Comparison of ENCODE assay signal across 15 cellular contexts in genomic region chr7:155363852-155364600, GRCh38.
DNase-seq lines count a peak whose midpoint lies in the region; ATAC-seq and TF ChIP-seq lines count a peak whose summit lies in the region.
"Had no signal": no experiment of that assay in that cellular context is flagged by ENCODE, and none has a peak within 500 bp of the region (broad histone marks: within the 10 kb centered on the region; RNA-seq: fewer than 3 reads in every experiment).

No MANE protein-coding gene starts in this region.

- no peaks in the 10 kb centered on the region for H3K9me3 ChIP-seq in DOHH2 (ENCODE audit: control insufficient read depth, insufficient read depth, low read length)
- no peaks in the 10 kb centered on the region for H3K9me3 ChIP-seq in HCT116 (ENCODE audit: control insufficient read depth in 1 of 2, insufficient read depth in 1 of 2, low read depth in 1 of 2, low read length in 2 of 2)
- H3K9me3 ChIP-seq in PC-3 (ENCODE audit: low read length): no peaks in the 10 kb centered on the region
- H3K9me3 ChIP-seq: suprapubic skin had no signal

- no peak for TF ChIP-seq RAD21 in HCT116 (IDR thresholded peaks at IDR 0.05; ENCODE audit: low read depth)

- DNase-seq in HCT116 (ENCODE audit: low read depth, low spot score) (no peak), PC-3 (no peak), naive B cell (no peak), medulla oblongata (ENCODE audit: extremely low spot score) (no peak)
- DNase-seq: activated CD4-positive, alpha-beta T cell treated with anti-CD3 and anti-CD28 coated beads, Interleukin-2, amount 10 ng/mL, durations not matched to agents 7 days and 5 days; activated T-cell treated with anti-CD3 and anti-CD28 coated beads, Interleukin-2, amount 50 U/mL, for 48 hours; cerebellar nuclear complex; GOT3; NCI-H510A; T-helper 9 cell had no signal

- TF ChIP-seq POLR2A in HCT116 (IDR thresholded peaks at IDR 0.05; ENCODE audit: borderline replicate concordance, extremely low read depth, insufficient read depth, insufficient read length): no peak

- RAD21 ChIA-PET in HCT116 (lab: Charles Lee; ENCODE audit: low non-redundant PET in 1 of 2, low total read pairs in 2 of 2, uncharacterized antibody in 2 of 2, unreplicated experiment in 2 of 2): no interaction called here

- ATAC-seq in HCT116: peak; percentile 52; the same call in 1 of the 2 replicates
- ATAC-seq in PC-3: peak; percentile 43; the same call in 1 of the 2 replicates
- peak; percentile 35 to 36 for ATAC-seq in naive B cell (ENCODE audit: low read depth in 2 of 2)
- no peak for ATAC-seq in HG03097 (IDR thresholded peaks at IDR 0.05; ENCODE audit: low FRiP score, unreplicated experiment)
- ATAC-seq in HG03108 (IDR thresholded peaks at IDR 0.05; ENCODE audit: unreplicated experiment): no peak

- peak overlapping the region; percentile 12; the same call in 1 of the 2 replicates for H3K4me2 ChIP-seq in DOHH2 (ENCODE audit: low read length)
- H3K4me2 ChIP-seq in HCT116 (ENCODE audit: low read length): no peak overlapping the region
- no peak overlapping the region for H3K4me2 ChIP-seq in PC-3 (ENCODE audit: low read length)

- no peak overlapping the region for H3K9ac ChIP-seq in HCT116 (ENCODE audit: low read length)
- no peak overlapping the region for H3K9ac ChIP-seq in PC-3 (ENCODE audit: low read length)

- CTCF ChIA-PET in HCT116 (lab: Charles Lee): interaction anchor here (0.9 to 2.0 kb wide), 2 partner anchors 7 to 16 kb away, joined by 3 to 4 read pairs; no protein-coding TSS in a partner anchor
- CTCF ChIA-PET in PC-3 (lab: Charles Lee): no interaction called here

- peaks cover 33% of the 10 kb centered on the region for H3K27me3 ChIP-seq in DOHH2 (ENCODE audit: control insufficient read depth, low read length)
- no peaks in the 10 kb centered on the region for H3K27me3 ChIP-seq in HCT116 (ENCODE audit: insufficient read depth, low read length)
- H3K27me3 ChIP-seq in PC-3 (ENCODE audit: low read length): peaks cover 54% of the 10 kb centered on the region

- TF ChIP-seq CTCF in DOHH2 (IDR thresholded peaks at IDR 0.05; ENCODE audit: low read depth, low read length, poor library complexity, severe bottlenecking) (peak; percentile 67), HCT116 (IDR thresholded peaks at IDR 0.05 in 2 of 3, conservative IDR thresholded peaks at IDR 0.05 in 1 of 3; ENCODE audit: borderline replicate concordance in 1 of 3, insufficient read depth in 1 of 3, low read depth in 2 of 3, low read length in 2 of 3) (0 out of 6 replicates have a peak, but pooled peaks of 1 of the 3 experiments have one; percentile 7), PC-3 (conservative IDR thresholded peaks at IDR 0.05; ENCODE audit: low read depth, low read length) (0 out of 2 replicates have a peak, but pooled peaks have one; percentile 32)

- peaks cover 51 to 57% (median 54%) of the 10 kb centered on the region in 3 donors for H3K4me1 Mint-ChIP-seq in naive B cell
- H3K4me1 Mint-ChIP-seq: activated CD4-positive, alpha-beta T cell treated with anti-CD3 and anti-CD28 coated beads, Interleukin-2, amount 10 ng/mL, durations not matched to agents 7 days and 5 days had no signal

- BruUV-seq in HCT116 (replicated peaks; lab: Mats Ljungman, UMichigan) (no TSS peak), PC-3 (replicated peaks; lab: Mats Ljungman, UMichigan) (no TSS peak)

- no peaks in the 10 kb centered on the region for H3K79me2 ChIP-seq in DOHH2 (ENCODE audit: control insufficient read depth, low read length)
- H3K79me2 ChIP-seq in HCT116 (ENCODE audit: insufficient read depth, low read length): no peaks in the 10 kb centered on the region
- no peaks in the 10 kb centered on the region for H3K79me2 ChIP-seq in PC-3 (ENCODE audit: low read length)

- no peaks in the 10 kb centered on the region for H3K36me3 Mint-ChIP-seq in naive B cell

- intact Hi-C loops in HCT116 (cut with micrococcal nuclease) (no loop called here), PC-3 (cut with micrococcal nuclease) (no loop called here)

- no peaks in the 10 kb centered on the region for H3K9me2 ChIP-seq in DOHH2 (replicated peaks; ENCODE audit: control insufficient read depth, low read length)
- H3K9me2 ChIP-seq in HCT116 (ENCODE audit: insufficient read depth): no peaks in the 10 kb centered on the region
- no peaks in the 10 kb centered on the region for H3K9me2 ChIP-seq in PC-3 (replicated peaks; ENCODE audit: low read length)

- H3F3A ChIP-seq in DOHH2 (ENCODE audit: control insufficient read depth, insufficient read depth) (no peaks in the 10 kb centered on the region), PC-3 (ENCODE audit: low read length, unreplicated experiment) (no peaks in the 10 kb centered on the region)

- H3K27ac ChIP-seq in DOHH2 (ENCODE audit: low read depth, low read length) (no peak overlapping the region), HCT116 (ENCODE audit: low read depth, low read length) (no peak overlapping the region), PC-3 (ENCODE audit: low read length) (no peak overlapping the region)
- H3K27ac ChIP-seq: suprapubic skin had no signal

- H2AFZ ChIP-seq in HCT116 (ENCODE audit: low read depth, low read length, poor library complexity, severe bottlenecking) (no peak overlapping the region), PC-3 (ENCODE audit: low read length) (no peak overlapping the region)

- peak overlapping the region in 4 of 6 donors; percentile 15 to 85 (median 36) for H3K27ac Mint-ChIP-seq in naive B cell
- H3K27ac Mint-ChIP-seq: activated CD4-positive, alpha-beta T cell treated with anti-CD3 and anti-CD28 coated beads, Interleukin-2, amount 10 ng/mL, durations not matched to agents 7 days and 5 days; CD4-positive, alpha-beta T cell had no signal

- H3K4me3 Mint-ChIP-seq in naive B cell: peak overlapping the region in 4 of 8 donors; percentile 16 to 73 (median 46)
- H3K4me3 Mint-ChIP-seq: activated CD4-positive, alpha-beta T cell treated with anti-CD3 and anti-CD28 coated beads, Interleukin-2, amount 10 ng/mL, durations not matched to agents 7 days and 5 days; CD4-positive, alpha-beta T cell had no signal

- H3K36me3 ChIP-seq in DOHH2 (ENCODE audit: control insufficient read depth, low read length) (no peaks in the 10 kb centered on the region), HCT116 (ENCODE audit: control insufficient read depth in 1 of 2, insufficient read depth in 2 of 2, low read length in 2 of 2) (no peaks in the 10 kb centered on the region), PC-3 (ENCODE audit: low read depth, low read length) (no peaks in the 10 kb centered on the region)
- H3K36me3 ChIP-seq: suprapubic skin had no signal

- H3K27me3 Mint-ChIP-seq in naive B cell: peaks cover 42 to 51% (median 43%) of the 10 kb centered on the region in 3 donors

- H3K9me3 Mint-ChIP-seq in naive B cell: peaks cover 0 to 2% (median 0%) of the 10 kb centered on the region in 7 donors
- H3K9me3 Mint-ChIP-seq: activated CD4-positive, alpha-beta T cell treated with anti-CD3 and anti-CD28 coated beads, Interleukin-2, amount 10 ng/mL, durations not matched to agents 7 days and 5 days; CD4-positive, alpha-beta T cell had no signal

- POLR2A ChIA-PET in HCT116 (lab: Charles Lee) (no interaction called here), PC-3 (lab: Charles Lee; ENCODE audit: unreplicated experiment) (no interaction called here)

- no peaks in the 10 kb centered on the region for H4K20me1 ChIP-seq in DOHH2 (ENCODE audit: control insufficient read depth, insufficient read depth, low read depth, low read length)
- H4K20me1 ChIP-seq in HCT116 (ENCODE audit: insufficient read depth): no peaks in the 10 kb centered on the region
- no peaks in the 10 kb centered on the region for H4K20me1 ChIP-seq in PC-3 (ENCODE audit: low read length)

- H3K4me3 ChIP-seq in DOHH2 (ENCODE audit: low read length) (no peak overlapping the region), HCT116 (replicated peaks in 1 of 2; ENCODE audit: low read depth in 1 of 2, low read length in 2 of 2) (no peak overlapping the region), PC-3 (ENCODE audit: low read length) (no peak overlapping the region)
- H3K4me3 ChIP-seq: suprapubic skin had no signal

- peaks cover 45% of the 10 kb centered on the region for H3K4me1 ChIP-seq in DOHH2 (ENCODE audit: control insufficient read depth, low read length)
- H3K4me1 ChIP-seq in HCT116 (ENCODE audit: control insufficient read depth in 1 of 2, insufficient read depth in 2 of 2, low read length in 2 of 2): no peaks in the 10 kb centered on the region
- H3K4me1 ChIP-seq in PC-3 (ENCODE audit: insufficient read depth, low read length): no peaks in the 10 kb centered on the region
- H3K4me1 ChIP-seq: suprapubic skin had no signal

TF ChIP-seq in HCT116, 20 proteins besides CTCF, POLR2A, EP300 and RAD21 (continues in another document):
- TF ChIP-seq FOSL1 (IDR thresholded peaks at IDR 0.05; ENCODE audit: low read depth) (no peak), JUND (IDR thresholded peaks at IDR 0.05) (no peak), REST (IDR thresholded peaks at IDR 0.05; ENCODE audit: low read depth) (no peak), ZFX (IDR thresholded peaks at IDR 0.05) (no peak), SP1 (IDR thresholded peaks at IDR 0.05; ENCODE audit: low read depth) (no peak)
- TF ChIP-seq, protein P1, sequence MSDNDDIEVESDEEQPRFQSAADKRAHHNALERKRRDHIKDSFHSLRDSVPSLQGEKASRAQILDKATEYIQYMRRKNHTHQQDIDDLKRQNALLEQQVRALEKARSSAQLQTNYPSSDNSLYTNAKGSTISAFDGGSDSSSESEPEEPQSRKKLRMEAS (IDR thresholded peaks at IDR 0.05): no peak

Comparison
In these comparisons a context has a peak if more than half of its experiments do, and no peak if none do; other contexts are left out.
1. ATAC-seq: peak in HCT116 (single experiment), PC-3 (single experiment) and naive B cell (2 of 2); none in HG03097 (single experiment) and HG03108 (single experiment).